1 cellular context compared by ENCODE assay signal in the genomic region with DNA sequence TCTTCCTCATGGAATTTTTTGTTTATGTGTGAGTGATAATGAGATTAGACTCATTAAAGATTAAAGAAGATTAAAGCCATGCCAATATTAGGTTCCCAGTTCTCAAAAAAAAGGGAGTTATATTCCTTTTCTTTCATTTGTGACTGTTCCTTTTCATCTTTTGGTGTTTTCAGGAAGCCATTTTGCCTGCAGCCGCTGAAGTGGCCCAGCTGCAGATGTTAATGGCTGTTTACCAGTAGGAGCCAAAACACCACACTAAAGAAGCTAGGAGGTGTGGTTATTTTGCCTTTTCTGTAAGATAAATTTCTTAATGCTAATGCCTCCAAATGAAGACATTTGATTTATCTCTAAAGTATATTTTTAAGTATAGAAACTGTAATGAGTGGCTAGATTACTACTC.
TF ChIP-seq lines count a peak whose summit lies in the region.

No MANE protein-coding gene starts in this region.

TF ChIP-seq in SK-N-SH treated with all-trans-retinoic acid at 6 μM for 48 hours, 23 proteins besides CTCF, POLR2A, EP300 and RAD21 (continued from another document):
- TF ChIP-seq, protein P1, sequence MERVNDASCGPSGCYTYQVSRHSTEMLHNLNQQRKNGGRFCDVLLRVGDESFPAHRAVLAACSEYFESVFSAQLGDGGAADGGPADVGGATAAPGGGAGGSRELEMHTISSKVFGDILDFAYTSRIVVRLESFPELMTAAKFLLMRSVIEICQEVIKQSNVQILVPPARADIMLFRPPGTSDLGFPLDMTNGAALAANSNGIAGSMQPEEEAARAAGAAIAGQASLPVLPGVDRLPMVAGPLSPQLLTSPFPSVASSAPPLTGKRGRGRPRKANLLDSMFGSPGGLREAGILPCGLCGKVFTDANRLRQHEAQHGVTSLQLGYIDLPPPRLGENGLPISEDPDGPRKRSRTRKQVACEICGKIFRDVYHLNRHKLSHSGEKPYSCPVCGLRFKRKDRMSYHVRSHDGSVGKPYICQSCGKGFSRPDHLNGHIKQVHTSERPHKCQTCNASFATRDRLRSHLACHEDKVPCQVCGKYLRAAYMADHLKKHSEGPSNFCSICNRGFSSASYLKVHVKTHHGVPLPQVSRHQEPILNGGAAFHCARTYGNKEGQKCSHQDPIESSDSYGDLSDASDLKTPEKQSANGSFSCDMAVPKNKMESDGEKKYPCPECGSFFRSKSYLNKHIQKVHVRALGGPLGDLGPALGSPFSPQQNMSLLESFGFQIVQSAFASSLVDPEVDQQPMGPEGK (CRISPR knock-in tag; IDR thresholded peaks at IDR 0.05; ENCODE audit: borderline replicate concordance) = no peak
- TF ChIP-seq TOX (CRISPR knock-in tag; IDR thresholded peaks at IDR 0.05; ENCODE audit: borderline replicate concordance) = no peak
- no peak for TF ChIP-seq SNAI2 (CRISPR knock-in tag; IDR thresholded peaks at IDR 0.05)
- no peak for TF ChIP-seq TCF4 (CRISPR knock-in tag; IDR thresholded peaks at IDR 0.05; ENCODE audit: borderline replicate concordance)
- TF ChIP-seq CSDC2 (CRISPR knock-in tag; IDR thresholded peaks at IDR 0.05) = no peak
- TF ChIP-seq, protein P2, sequence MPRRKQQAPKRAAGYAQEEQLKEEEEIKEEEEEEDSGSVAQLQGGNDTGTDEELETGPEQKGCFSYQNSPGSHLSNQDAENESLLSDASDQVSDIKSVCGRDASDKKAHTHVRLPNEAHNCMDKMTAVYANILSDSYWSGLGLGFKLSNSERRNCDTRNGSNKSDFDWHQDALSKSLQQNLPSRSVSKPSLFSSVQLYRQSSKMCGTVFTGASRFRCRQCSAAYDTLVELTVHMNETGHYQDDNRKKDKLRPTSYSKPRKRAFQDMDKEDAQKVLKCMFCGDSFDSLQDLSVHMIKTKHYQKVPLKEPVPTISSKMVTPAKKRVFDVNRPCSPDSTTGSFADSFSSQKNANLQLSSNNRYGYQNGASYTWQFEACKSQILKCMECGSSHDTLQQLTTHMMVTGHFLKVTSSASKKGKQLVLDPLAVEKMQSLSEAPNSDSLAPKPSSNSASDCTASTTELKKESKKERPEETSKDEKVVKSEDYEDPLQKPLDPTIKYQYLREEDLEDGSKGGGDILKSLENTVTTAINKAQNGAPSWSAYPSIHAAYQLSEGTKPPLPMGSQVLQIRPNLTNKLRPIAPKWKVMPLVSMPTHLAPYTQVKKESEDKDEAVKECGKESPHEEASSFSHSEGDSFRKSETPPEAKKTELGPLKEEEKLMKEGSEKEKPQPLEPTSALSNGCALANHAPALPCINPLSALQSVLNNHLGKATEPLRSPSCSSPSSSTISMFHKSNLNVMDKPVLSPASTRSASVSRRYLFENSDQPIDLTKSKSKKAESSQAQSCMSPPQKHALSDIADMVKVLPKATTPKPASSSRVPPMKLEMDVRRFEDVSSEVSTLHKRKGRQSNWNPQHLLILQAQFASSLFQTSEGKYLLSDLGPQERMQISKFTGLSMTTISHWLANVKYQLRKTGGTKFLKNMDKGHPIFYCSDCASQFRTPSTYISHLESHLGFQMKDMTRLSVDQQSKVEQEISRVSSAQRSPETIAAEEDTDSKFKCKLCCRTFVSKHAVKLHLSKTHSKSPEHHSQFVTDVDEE (CRISPR knock-in tag; IDR thresholded peaks at IDR 0.05) = no peak
- TF ChIP-seq ZFP30 (CRISPR knock-in tag; IDR thresholded peaks at IDR 0.05) = no peak
- no peak for TF ChIP-seq OSR1 (CRISPR knock-in tag; IDR thresholded peaks at IDR 0.05)
- no peak for TF ChIP-seq ESRRG (CRISPR knock-in tag; IDR thresholded peaks at IDR 0.05)
- TF ChIP-seq RARB (CRISPR knock-in tag; IDR thresholded peaks at IDR 0.05) = no peak
- no peak for TF ChIP-seq ISL1 (CRISPR knock-in tag; IDR thresholded peaks at IDR 0.05)
